In genomic region chr20:12925214-12925755, GRCh38 we compare ENCODE assay signal across 8 cellular contexts.
DNase-seq lines count a peak whose midpoint lies in the region; ATAC-seq, FAIRE-seq and TF ChIP-seq lines count a peak whose summit lies in the region.

No MANE protein-coding gene starts in this region.

- intact Hi-C loops in activated T-helper 1 cell treated with anti-CD3 and anti-CD28 coated beads, Interleukin-12 subunit alpha, Interleukin-12 subunit beta, Interleukin-2, Interleukin-4 antibody, amounts not matched to agents 30 ng/mL and 10 ng/mL and 1 ng/mL, durations not matched to agents 14 hours and 24 hours and 36 hours (cut with micrococcal nuclease) = loop anchor here (1.0 to 5.0 kb wide), 3 partner anchors 181 to 862 kb away; partner anchors contain the start of gene NDUFAF5

- peak overlapping the region; percentile 38 to 72 (median 53) for H3K27ac Mint-ChIP-seq in nephron
- no peak overlapping the region for H3K27ac Mint-ChIP-seq in activated T-helper 1 cell treated with anti-CD3 and anti-CD28 coated beads, Interleukin-12 subunit alpha, Interleukin-12 subunit beta, Interleukin-2, Interleukin-4 antibody, amounts not matched to agents 30 ng/mL and 10 ng/mL and 1 ng/mL, durations not matched to agents 14 hours and 24 hours and 36 hours

- peaks cover 2% of the 10 kb centered on the region for H3K9me3 Mint-ChIP-seq in nephron
- no peaks in the 10 kb centered on the region for H3K9me3 Mint-ChIP-seq in activated T-helper 1 cell treated with anti-CD3 and anti-CD28 coated beads, Interleukin-12 subunit alpha, Interleukin-12 subunit beta, Interleukin-2, Interleukin-4 antibody, amounts not matched to agents 30 ng/mL and 10 ng/mL and 1 ng/mL, durations not matched to agents 14 hours and 24 hours and 36 hours

- FAIRE-seq in TTC549 (lab: Jason Lieb, UNC) = peak; percentile 84

- TF ChIP-seq CTCF in nephron (IDR thresholded peaks at IDR 0.05; ENCODE audit: unreplicated experiment in 3 of 3) = peak; percentile 95 to 98 (median 98)

- H3K36me3 Mint-ChIP-seq in nephron (ENCODE audit: low read depth) = no peaks in the 10 kb centered on the region
- H3K36me3 Mint-ChIP-seq in activated T-helper 1 cell treated with anti-CD3 and anti-CD28 coated beads, Interleukin-12 subunit alpha, Interleukin-12 subunit beta, Interleukin-2, Interleukin-4 antibody, amounts not matched to agents 30 ng/mL and 10 ng/mL and 1 ng/mL, durations not matched to agents 14 hours and 24 hours and 36 hours (ENCODE audit: low read depth) = no peaks in the 10 kb centered on the region

- peak overlapping the region in 2 of 3 experiments; percentile 1 to 8 for H3K4me3 Mint-ChIP-seq in nephron
- H3K4me3 Mint-ChIP-seq in activated T-helper 1 cell treated with anti-CD3 and anti-CD28 coated beads, Interleukin-12 subunit alpha, Interleukin-12 subunit beta, Interleukin-2, Interleukin-4 antibody, amounts not matched to agents 30 ng/mL and 10 ng/mL and 1 ng/mL, durations not matched to agents 14 hours and 24 hours and 36 hours = no peak overlapping the region

- peaks cover 20% of the 10 kb centered on the region for H3K4me1 Mint-ChIP-seq in nephron
- peaks cover 6% of the 10 kb centered on the region for H3K4me1 Mint-ChIP-seq in activated T-helper 1 cell treated with anti-CD3 and anti-CD28 coated beads, Interleukin-12 subunit alpha, Interleukin-12 subunit beta, Interleukin-2, Interleukin-4 antibody, amounts not matched to agents 30 ng/mL and 10 ng/mL and 1 ng/mL, durations not matched to agents 14 hours and 24 hours and 36 hours (ENCODE audit: low read depth)

- H3K27me3 Mint-ChIP-seq in nephron (ENCODE audit: low read depth) = peaks cover 3% of the 10 kb centered on the region
- peaks cover 7% of the 10 kb centered on the region for H3K27me3 Mint-ChIP-seq in activated T-helper 1 cell treated with anti-CD3 and anti-CD28 coated beads, Interleukin-12 subunit alpha, Interleukin-12 subunit beta, Interleukin-2, Interleukin-4 antibody, amounts not matched to agents 30 ng/mL and 10 ng/mL and 1 ng/mL, durations not matched to agents 14 hours and 24 hours and 36 hours (ENCODE audit: insufficient read depth)

- ATAC-seq in GM18909 (IDR thresholded peaks at IDR 0.05; ENCODE audit: poor library complexity, unreplicated experiment) = peak; percentile 96
- peak; percentile 82 for ATAC-seq in HG03060 (IDR thresholded peaks at IDR 0.05; ENCODE audit: low read depth, unreplicated experiment)

- DNase-seq in COLO829 (ENCODE audit: low spot score) = peak; percentile 91
- DNase-seq in NCI-H2081 (lab: John Stamatoyannopoulos, UW) = peak; percentile 75 to 78
- peak; percentile 80 for DNase-seq in fibroblast of gingiva (ENCODE audit: low read depth)
- no peak for DNase-seq in activated T-helper 1 cell treated with anti-CD3 and anti-CD28 coated beads, Interleukin-12 subunit alpha, Interleukin-12 subunit beta, Interleukin-2, Interleukin-4 antibody, amounts not matched to agents 30 ng/mL and 10 ng/mL and 1 ng/mL, durations not matched to agents 14 hours and 24 hours and 36 hours (ENCODE audit: low spot score)
